Comparison of ENCODE assay signal across 1 cellular context in the genomic region with DNA sequence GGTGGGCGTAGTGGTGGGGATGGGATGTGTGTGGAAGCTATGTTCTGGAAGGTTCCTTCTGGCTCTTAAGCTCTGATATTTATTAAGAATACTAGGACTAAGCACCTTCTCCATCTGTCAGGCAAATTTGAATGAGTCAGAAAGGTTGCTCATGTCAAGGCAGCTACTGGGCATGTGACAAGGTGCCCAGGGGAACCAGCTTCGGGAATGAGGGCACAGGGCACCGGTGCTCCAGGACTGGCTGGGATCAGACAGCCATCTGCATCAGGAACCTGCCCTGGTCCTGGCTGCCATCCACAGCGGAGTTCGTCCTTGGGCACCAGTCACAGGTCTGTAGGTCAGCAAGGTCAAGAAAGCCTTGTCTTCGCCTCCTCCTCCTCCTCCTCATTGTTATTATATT.
TF ChIP-seq lines count a peak whose summit lies in the region.

No MANE protein-coding gene starts in this region.

TF ChIP-seq in IMR-90, 13 proteins besides CTCF, POLR2A, EP300 and RAD21:
- TF ChIP-seq, protein P1, sequence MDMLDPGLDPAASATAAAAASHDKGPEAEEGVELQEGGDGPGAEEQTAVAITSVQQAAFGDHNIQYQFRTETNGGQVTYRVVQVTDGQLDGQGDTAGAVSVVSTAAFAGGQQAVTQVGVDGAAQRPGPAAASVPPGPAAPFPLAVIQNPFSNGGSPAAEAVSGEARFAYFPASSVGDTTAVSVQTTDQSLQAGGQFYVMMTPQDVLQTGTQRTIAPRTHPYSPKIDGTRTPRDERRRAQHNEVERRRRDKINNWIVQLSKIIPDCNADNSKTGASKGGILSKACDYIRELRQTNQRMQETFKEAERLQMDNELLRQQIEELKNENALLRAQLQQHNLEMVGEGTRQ (IDR thresholded peaks at IDR 0.05; ENCODE audit: low read depth, low read length): no peak
- TF ChIP-seq MAFK (IDR thresholded peaks at IDR 0.05; ENCODE audit: low read depth, low read length): no peak
- TF ChIP-seq CEBPB (IDR thresholded peaks at IDR 0.05; ENCODE audit: low read depth, low read length): no peak
- TF ChIP-seq BHLHE40 (IDR thresholded peaks at IDR 0.05; ENCODE audit: low read depth, low read length): no peak
- no peak for TF ChIP-seq MAZ (IDR thresholded peaks at IDR 0.05; ENCODE audit: borderline replicate concordance, low read depth, low read length)
- TF ChIP-seq, protein P2, sequence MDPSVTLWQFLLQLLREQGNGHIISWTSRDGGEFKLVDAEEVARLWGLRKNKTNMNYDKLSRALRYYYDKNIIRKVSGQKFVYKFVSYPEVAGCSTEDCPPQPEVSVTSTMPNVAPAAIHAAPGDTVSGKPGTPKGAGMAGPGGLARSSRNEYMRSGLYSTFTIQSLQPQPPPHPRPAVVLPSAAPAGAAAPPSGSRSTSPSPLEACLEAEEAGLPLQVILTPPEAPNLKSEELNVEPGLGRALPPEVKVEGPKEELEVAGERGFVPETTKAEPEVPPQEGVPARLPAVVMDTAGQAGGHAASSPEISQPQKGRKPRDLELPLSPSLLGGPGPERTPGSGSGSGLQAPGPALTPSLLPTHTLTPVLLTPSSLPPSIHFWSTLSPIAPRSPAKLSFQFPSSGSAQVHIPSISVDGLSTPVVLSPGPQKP (IDR thresholded peaks at IDR 0.05; ENCODE audit: borderline replicate concordance, low read depth, low read length): no peak
- no peak for TF ChIP-seq MXI1 (IDR thresholded peaks at IDR 0.05; ENCODE audit: borderline replicate concordance, low read depth, low read length)
- TF ChIP-seq RFX5 (IDR thresholded peaks at IDR 0.05; ENCODE audit: low read depth, low read length): no peak
- no peak for TF ChIP-seq FOS (IDR thresholded peaks at IDR 0.05; ENCODE audit: low read depth, low read length)
- no peak for TF ChIP-seq CHD1 (IDR thresholded peaks at IDR 0.05; ENCODE audit: low read depth, low read length)
- TF ChIP-seq NFE2L2 (IDR thresholded peaks at IDR 0.05; ENCODE audit: low read depth, low read length): no peak
- TF ChIP-seq RCOR1 (IDR thresholded peaks at IDR 0.05; ENCODE audit: insufficient replicate concordance, low read length): no peak
- TF ChIP-seq SMC3 (IDR thresholded peaks at IDR 0.05; ENCODE audit: low read depth, low read length): no peak
